ENCODE assay signal across 21 cellular contexts in genomic region chr3:10335871-10336622, GRCh38. TPM values are rescaled to one million over a fixed set of nuclear protein-coding genes. Genes with fewer than 3 reads are reported as not detected.
A peak's percentile ranks its signal among the peaks of the same experiment; 100 is the strongest.
DNase-seq lines count a peak whose midpoint lies in the region; ATAC-seq and TF ChIP-seq lines count a peak whose summit lies in the region.
"Had no signal": no experiment of that assay in that cellular context is flagged by ENCODE, and none has a peak within 500 bp of the region (broad histone marks: within the 10 kb centered on the region; RNA-seq: fewer than 3 reads in every experiment).

No MANE protein-coding gene starts in this region.

- peak overlapping the region; percentile 50 for H3K27ac Mint-ChIP-seq in activated CD4-positive, alpha-beta T cell treated with anti-CD3 and anti-CD28 coated beads, Interleukin-2, amount 10 ng/mL, durations not matched to agents 7 days and 5 days
- peak overlapping the region; percentile 76 for H3K27ac Mint-ChIP-seq in stimulated activated naive B cell treated with anti-CD40 and anti-IgM and Interleukin-4, amounts not matched to agents 10 μg/mL and 1 μg/mL and 100 μg/mL, for 72 hours
- H3K27ac Mint-ChIP-seq in activated T-helper 1 cell treated with anti-CD3 and anti-CD28 coated beads, Interleukin-12 subunit alpha, Interleukin-12 subunit beta, Interleukin-2, Interleukin-4 antibody, amounts not matched to agents 30 ng/mL and 10 ng/mL and 1 ng/mL, durations not matched to agents 14 hours and 24 hours and 36 hours: no peak overlapping the region
- H3K27ac Mint-ChIP-seq: CD8-positive, alpha-beta memory T cell had no signal

- no peak for ATAC-seq in stimulated activated naive B cell treated with anti-CD40 and anti-IgM and Interleukin-4, amounts not matched to agents 10 μg/mL and 1 μg/mL and 100 μg/mL, for 72 hours (replicated peaks)
- ATAC-seq: A549 had no signal

- CTCF ChIA-PET in activated CD4-positive, alpha-beta T cell treated with anti-CD3 and anti-CD28 coated beads, Interleukin-2, amount 10 ng/mL, durations not matched to agents 7 days and 5 days (lab: Charles Lee): interaction anchor here (1.2 kb wide), 2 partner anchors 9 to 453 kb away, joined by 3 read pairs; no protein-coding TSS in a partner anchor

- TF ChIP-seq RAD21 in neural cell (conservative IDR thresholded peaks at IDR 0.05): no peak

- H3K9me3 ChIP-seq in neural cell (ENCODE audit: low read length): no peaks in the 10 kb centered on the region
- H3K9me3 ChIP-seq: A549, HAP-1, SK-N-SH had no signal

- POLR2A ChIA-PET in activated CD4-positive, alpha-beta T cell treated with anti-CD3 and anti-CD28 coated beads, Interleukin-2, amount 10 ng/mL, durations not matched to agents 7 days and 5 days (lab: Charles Lee): no interaction called here

- H3K4me3 ChIP-seq in neural cell (ENCODE audit: low read length): peak overlapping the region; percentile 28
- H3K4me3 ChIP-seq: A549, HAP-1 had no signal

- no peak overlapping the region for H3K9ac ChIP-seq in neural cell (ENCODE audit: low read length)
- H3K9ac ChIP-seq: SK-N-SH had no signal

- H3K79me2 ChIP-seq in neural cell (replicated peaks; ENCODE audit: insufficient read depth, low read length): no peaks in the 10 kb centered on the region

- no peaks in the 10 kb centered on the region for H3K9me2 ChIP-seq in neural cell (ENCODE audit: insufficient read depth, low read length)
- H3K9me2 ChIP-seq: SK-N-SH had no signal

- no peaks in the 10 kb centered on the region for H3K9me3 Mint-ChIP-seq in activated CD4-positive, alpha-beta T cell treated with anti-CD3 and anti-CD28 coated beads, Interleukin-2, amount 10 ng/mL, durations not matched to agents 7 days and 5 days
- H3K9me3 Mint-ChIP-seq in stimulated activated naive B cell treated with anti-CD40 and anti-IgM and Interleukin-4, amounts not matched to agents 10 μg/mL and 1 μg/mL and 100 μg/mL, for 72 hours: no peaks in the 10 kb centered on the region
- no peaks in the 10 kb centered on the region for H3K9me3 Mint-ChIP-seq in activated T-helper 1 cell treated with anti-CD3 and anti-CD28 coated beads, Interleukin-12 subunit alpha, Interleukin-12 subunit beta, Interleukin-2, Interleukin-4 antibody, amounts not matched to agents 30 ng/mL and 10 ng/mL and 1 ng/mL, durations not matched to agents 14 hours and 24 hours and 36 hours
- H3K9me3 Mint-ChIP-seq: CD8-positive, alpha-beta memory T cell had no signal

- H3K27me3 ChIP-seq in neural cell (ENCODE audit: insufficient read depth, low read depth, low read length): no peaks in the 10 kb centered on the region

- H3K27ac ChIP-seq in neural cell (ENCODE audit: low read length): no peak overlapping the region
- H3K27ac ChIP-seq: A549 had no signal

- intact Hi-C loops in activated T-helper 1 cell treated with anti-CD3 and anti-CD28 coated beads, Interleukin-12 subunit alpha, Interleukin-12 subunit beta, Interleukin-2, Interleukin-4 antibody, amounts not matched to agents 30 ng/mL and 10 ng/mL and 1 ng/mL, durations not matched to agents 14 hours and 24 hours and 36 hours (cut with micrococcal nuclease): no loop called here

- no peak overlapping the region for H3K4me3 Mint-ChIP-seq in activated CD4-positive, alpha-beta T cell treated with anti-CD3 and anti-CD28 coated beads, Interleukin-2, amount 10 ng/mL, durations not matched to agents 7 days and 5 days
- no peak overlapping the region for H3K4me3 Mint-ChIP-seq in stimulated activated naive B cell treated with anti-CD40 and anti-IgM and Interleukin-4, amounts not matched to agents 10 μg/mL and 1 μg/mL and 100 μg/mL, for 72 hours
- no peak overlapping the region for H3K4me3 Mint-ChIP-seq in activated T-helper 1 cell treated with anti-CD3 and anti-CD28 coated beads, Interleukin-12 subunit alpha, Interleukin-12 subunit beta, Interleukin-2, Interleukin-4 antibody, amounts not matched to agents 30 ng/mL and 10 ng/mL and 1 ng/mL, durations not matched to agents 14 hours and 24 hours and 36 hours
- H3K4me3 Mint-ChIP-seq: CD8-positive, alpha-beta memory T cell had no signal

- TF ChIP-seq EP300 in neural cell (conservative IDR thresholded peaks at IDR 0.05; ENCODE audit: poor library complexity, severe bottlenecking): peak; percentile 34

- no peak overlapping the region for H3K4me2 ChIP-seq in neural cell (ENCODE audit: low read length)
- H3K4me2 ChIP-seq: A549, SK-N-SH had no signal

- no peaks in the 10 kb centered on the region for H3F3A ChIP-seq in neural cell (ENCODE audit: insufficient read depth, low read length, poor library complexity, severe bottlenecking)

- no peaks in the 10 kb centered on the region for H3K36me3 ChIP-seq in neural cell (ENCODE audit: insufficient read depth, low read length)
- H3K36me3 ChIP-seq: HAP-1 had no signal

- DNase-seq in activated CD4-positive, alpha-beta T cell treated with anti-CD3 and anti-CD28 coated beads, Interleukin-2, amount 10 ng/mL, durations not matched to agents 7 days and 5 days: no peak
- no peak for DNase-seq in activated CD4-positive, alpha-beta T cell treated with anti-CD3 and anti-CD28 coated beads, Interleukin-2, amount 50 U/mL, for 4 hours
- DNase-seq in NAMALWA (ENCODE audit: low spot score): peak; percentile 30
- no peak for DNase-seq in stimulated activated naive B cell treated with anti-CD40 and anti-IgM and Interleukin-4, amounts not matched to agents 10 μg/mL and 1 μg/mL and 100 μg/mL, for 72 hours
- DNase-seq in nucleus accumbens (lab: John Stamatoyannopoulos, UW): no peak
- DNase-seq in activated T-helper 1 cell treated with anti-CD3 and anti-CD28 coated beads, Interleukin-12 subunit alpha, Interleukin-12 subunit beta, Interleukin-2, Interleukin-4 antibody, amounts not matched to agents 30 ng/mL and 10 ng/mL and 1 ng/mL, durations not matched to agents 14 hours and 24 hours and 36 hours (ENCODE audit: low spot score): no peak
- DNase-seq in NCI-H187 (lab: John Stamatoyannopoulos, UW): no peak
- DNase-seq: C1 segment of cervical spinal cord; CD8-positive, alpha-beta memory T cell; DMS79 treated with DMSO at 0.1 percent for 48 hours; NCI-H1105 treated with DMSO at 0.1 percent for 48 hours; NCI-H1694 treated with DMSO at 0.1 percent for 48 hours; NCI-H2107; NCI-H226; NCI-H524 treated with DMSO at 0.1 percent for 48 hours; SHP77 treated with DMSO at 0.1 percent for 48 hours; SK-N-SH had no signal

- H3K27me3 Mint-ChIP-seq in activated CD4-positive, alpha-beta T cell treated with anti-CD3 and anti-CD28 coated beads, Interleukin-2, amount 10 ng/mL, durations not matched to agents 7 days and 5 days: peaks cover 5% of the 10 kb centered on the region
- peaks cover 0 to 6% of the 10 kb centered on the region in 2 donors for H3K27me3 Mint-ChIP-seq in stimulated activated naive B cell treated with anti-CD40 and anti-IgM and Interleukin-4, amounts not matched to agents 10 μg/mL and 1 μg/mL and 100 μg/mL, for 72 hours
- peaks cover 4% of the 10 kb centered on the region for H3K27me3 Mint-ChIP-seq in activated T-helper 1 cell treated with anti-CD3 and anti-CD28 coated beads, Interleukin-12 subunit alpha, Interleukin-12 subunit beta, Interleukin-2, Interleukin-4 antibody, amounts not matched to agents 30 ng/mL and 10 ng/mL and 1 ng/mL, durations not matched to agents 14 hours and 24 hours and 36 hours (ENCODE audit: insufficient read depth)

- TF ChIP-seq CTCF in neural cell (IDR thresholded peaks at IDR 0.05; ENCODE audit: poor library complexity, severe bottlenecking): no peak

- no peak overlapping the region for H2AFZ ChIP-seq in neural cell (ENCODE audit: low read depth, low read length)

- no peaks in the 10 kb centered on the region for H4K20me1 ChIP-seq in neural cell (ENCODE audit: insufficient read depth)

- H3K36me3 Mint-ChIP-seq in activated CD4-positive, alpha-beta T cell treated with anti-CD3 and anti-CD28 coated beads, Interleukin-2, amount 10 ng/mL, durations not matched to agents 7 days and 5 days (ENCODE audit: low read depth): no peaks in the 10 kb centered on the region
- H3K36me3 Mint-ChIP-seq in stimulated activated naive B cell treated with anti-CD40 and anti-IgM and Interleukin-4, amounts not matched to agents 10 μg/mL and 1 μg/mL and 100 μg/mL, for 72 hours: no peaks in the 10 kb centered on the region
- H3K36me3 Mint-ChIP-seq in activated T-helper 1 cell treated with anti-CD3 and anti-CD28 coated beads, Interleukin-12 subunit alpha, Interleukin-12 subunit beta, Interleukin-2, Interleukin-4 antibody, amounts not matched to agents 30 ng/mL and 10 ng/mL and 1 ng/mL, durations not matched to agents 14 hours and 24 hours and 36 hours (ENCODE audit: low read depth): no peaks in the 10 kb centered on the region
- H3K36me3 Mint-ChIP-seq: CD8-positive, alpha-beta memory T cell had no signal

- H3K4me1 Mint-ChIP-seq in activated CD4-positive, alpha-beta T cell treated with anti-CD3 and anti-CD28 coated beads, Interleukin-2, amount 10 ng/mL, durations not matched to agents 7 days and 5 days: peaks cover 16% of the 10 kb centered on the region
- H3K4me1 Mint-ChIP-seq in stimulated activated naive B cell treated with anti-CD40 and anti-IgM and Interleukin-4, amounts not matched to agents 10 μg/mL and 1 μg/mL and 100 μg/mL, for 72 hours: peaks cover 29 to 36% of the 10 kb centered on the region in 2 donors
- H3K4me1 Mint-ChIP-seq in activated T-helper 1 cell treated with anti-CD3 and anti-CD28 coated beads, Interleukin-12 subunit alpha, Interleukin-12 subunit beta, Interleukin-2, Interleukin-4 antibody, amounts not matched to agents 30 ng/mL and 10 ng/mL and 1 ng/mL, durations not matched to agents 14 hours and 24 hours and 36 hours (ENCODE audit: low read depth): no peaks in the 10 kb centered on the region

TF ChIP-seq in neural cell, 6 proteins besides CTCF, POLR2A, EP300 and RAD21:
- TF ChIP-seq POLR2AphosphoS5 (IDR thresholded peaks at IDR 0.05) (peak; percentile 35), EZH2 (IDR thresholded peaks at IDR 0.05; ENCODE audit: borderline replicate concordance, insufficient read depth, low read length, poor library complexity, severe bottlenecking) (no peak)

RNA-seq across cellular contexts. Expression of gene SEC13, which starts 15.1 kb away (rescaled TPM):
- total RNA-seq in activated CD4-positive, alpha-beta T cell treated with anti-CD3 and anti-CD28 coated beads, Interleukin-2, amount 10 ng/mL, durations not matched to agents 7 days and 5 days: 10 to 100 TPM; 81.3 to 85.5 TPM
- polyA plus RNA-seq in neural cell: 112 and 125 TPM in 2 replicates
- 74.5 and 81.4 TPM in 2 replicates for polyA minus RNA-seq in neural cell
- 140 and 142 TPM in 2 replicates for total RNA-seq in activated T-helper 1 cell treated with anti-CD3 and anti-CD28 coated beads, Interleukin-12 subunit alpha, Interleukin-12 subunit beta, Interleukin-2, Interleukin-4 antibody, amounts not matched to agents 30 ng/mL and 10 ng/mL and 1 ng/mL, durations not matched to agents 14 hours and 24 hours and 36 hours

RNA-seq across cellular contexts. Expression of gene GHRL, which starts 43.3 kb away (rescaled TPM):
- under 1 TPM; 0.30 to 0.56 TPM for total RNA-seq in activated CD4-positive, alpha-beta T cell treated with anti-CD3 and anti-CD28 coated beads, Interleukin-2, amount 10 ng/mL, durations not matched to agents 7 days and 5 days
- 2.8 TPM in 1 of 2 replicates, not detected in the other for polyA plus RNA-seq in neural cell
- not detected in 2 replicates for polyA minus RNA-seq in neural cell
- total RNA-seq in activated T-helper 1 cell treated with anti-CD3 and anti-CD28 coated beads, Interleukin-12 subunit alpha, Interleukin-12 subunit beta, Interleukin-2, Interleukin-4 antibody, amounts not matched to agents 30 ng/mL and 10 ng/mL and 1 ng/mL, durations not matched to agents 14 hours and 24 hours and 36 hours: 1.8 and 2.4 TPM in 2 replicates
- total RNA-seq: RPMI7951 had no signal
- polyA plus RNA-seq: A549, SK-N-SH had no signal
